Comparison of ENCODE assay signal across 8 cellular contexts in the genomic region with DNA sequence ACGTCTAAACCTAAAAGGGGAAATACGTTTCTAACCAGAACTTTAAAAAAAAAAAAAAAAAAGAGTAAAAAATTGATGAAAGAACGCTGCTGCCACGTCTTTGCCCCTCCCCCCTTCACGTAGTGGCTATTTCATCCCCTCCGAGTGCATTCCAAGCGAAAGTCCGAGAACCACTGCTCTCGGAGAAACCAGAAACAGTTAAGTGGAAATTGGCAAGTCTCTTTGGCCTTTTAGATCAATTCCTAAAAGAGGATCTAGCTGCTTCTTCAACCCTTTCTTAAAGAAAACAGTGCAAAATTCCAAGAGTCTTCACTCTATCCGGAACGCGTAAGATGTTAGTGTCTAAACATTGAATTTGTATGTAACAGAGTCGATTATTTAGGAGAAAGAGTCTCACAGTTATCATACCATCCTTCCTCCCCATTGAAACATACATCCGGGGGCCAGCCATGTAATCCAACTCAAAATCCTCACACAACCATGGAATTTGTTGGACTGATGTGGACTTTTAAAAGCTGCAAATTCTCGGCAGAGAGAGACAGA. TPM values are rescaled to one million over a fixed set of nuclear protein-coding genes. Genes with fewer than 3 reads are reported as not detected.
DNase-seq lines count a peak whose midpoint lies in the region; ATAC-seq and TF ChIP-seq lines count a peak whose summit lies in the region.

No MANE protein-coding gene starts in this region.

- peak in 1 of 2 donors; percentile 10 for ATAC-seq in right cardiac atrium
- no peak for ATAC-seq in HG02970 (IDR thresholded peaks at IDR 0.05; ENCODE audit: low FRiP score, unreplicated experiment)

- peaks cover 21% of the 10 kb centered on the region for H3K36me3 ChIP-seq in BLaER1
- no peaks in the 10 kb centered on the region for H3K36me3 ChIP-seq in rectal smooth muscle tissue (ENCODE audit: control insufficient read depth, insufficient read depth, low read length)

- H3K4me1 ChIP-seq in BLaER1 (peaks cover 48% of the 10 kb centered on the region), right cardiac atrium (ENCODE audit: control insufficient read depth, insufficient read depth, low read length) (no peaks in the 10 kb centered on the region), rectal smooth muscle tissue (ENCODE audit: control insufficient read depth, insufficient read depth, low read length) (peaks cover 13% of the 10 kb centered on the region)

- DNase-seq in HFF-Myc (ENCODE audit: extremely low read depth, low read depth), result no peak
- peak; percentile 70 for DNase-seq in SK-MEL-5 (ENCODE audit: low read depth, low spot score)
- peak; percentile 64 to 82 (median 71) for DNase-seq in right cardiac atrium
- no peak for DNase-seq in GM13976 (ENCODE audit: low spot score)

- H3K4me3 ChIP-seq in BLaER1, result peak overlapping the region; percentile 88
- H3K4me3 ChIP-seq in HFF-Myc (replicated peaks; ENCODE audit: low read depth, low read length), result peak overlapping the region; percentile 99
- peak overlapping the region; percentile 68 for H3K4me3 ChIP-seq in right cardiac atrium (ENCODE audit: low read length)
- H3K4me3 ChIP-seq in rectal smooth muscle tissue (ENCODE audit: low read length), result peak overlapping the region; percentile 97

- H4K20me1 ChIP-seq in BLaER1, result peaks cover 42% of the 10 kb centered on the region

- no peaks in the 10 kb centered on the region for H3K27me3 ChIP-seq in BLaER1
- H3K27me3 ChIP-seq in right cardiac atrium (ENCODE audit: control insufficient read depth, insufficient read depth), result no peaks in the 10 kb centered on the region
- H3K27me3 ChIP-seq in rectal smooth muscle tissue (ENCODE audit: control insufficient read depth, insufficient read depth, low read length), result no peaks in the 10 kb centered on the region

- intact Hi-C loops in right cardiac atrium (cut with DNase I), result loop anchor here in 2 of 4 donors (5.0 to 10.0 kb wide), 2 partner anchors 67 to 69 kb away; a partner anchor contains a TSS

- H3K9ac ChIP-seq in BLaER1 (peak overlapping the region; percentile 88), rectal smooth muscle tissue (ENCODE audit: low read length) (peak overlapping the region; percentile 94)

- TF ChIP-seq CTCF in HFF-Myc (IDR thresholded peaks at IDR 0.05; ENCODE audit: low read depth, low read length, missing control alignments) (no peak), GM13976 (IDR thresholded peaks at IDR 0.05; ENCODE audit: borderline replicate concordance, control extremely low read depth, extremely low read depth, insufficient read depth, missing control alignments) (no peak)

- H3K27ac ChIP-seq in BLaER1, result peak overlapping the region; percentile 86
- H3K27ac ChIP-seq in angular gyrus (ENCODE audit: low read depth, low read length), result peak overlapping the region; percentile 98
- peak overlapping the region; percentile 93 for H3K27ac ChIP-seq in right cardiac atrium (ENCODE audit: low read length)
- H3K27ac ChIP-seq in rectal smooth muscle tissue (ENCODE audit: low read depth, low read length), result peak overlapping the region; percentile 93

- H3K4me2 ChIP-seq in BLaER1, result peak overlapping the region; percentile 84

- 0% methylated on average over 15 of the region's 15 CpGs for WGBS in right cardiac atrium

- in situ Hi-C loops in SK-MEL-5 (cut with HindIII; ENCODE audit: low pct_unique_long_range_greater_than_20kb, low sequenced_read_pairs), result no loop called here
- in situ Hi-C loops in GM13976 (cut with MboI; ENCODE audit: low sequenced_read_pairs, unreplicated experiment), result no loop called here

- H3K9me3 ChIP-seq in BLaER1 (no peaks in the 10 kb centered on the region), right cardiac atrium (ENCODE audit: control insufficient read depth, low read length) (no peaks in the 10 kb centered on the region)

RNA-seq across cellular contexts. Expression of a gene that starts 1.1 kb away (rescaled TPM):
- 148 and 157 TPM in 2 replicates for total RNA-seq in SK-MEL-5 (2014; rRNA removed; shearing (Covaris generic))
- 54.4 and 68.1 TPM in 2 replicates for polyA plus RNA-seq in SK-MEL-5 (2015; cell fraction: cytosol; rRNA removed)
- polyA plus RNA-seq in SK-MEL-5 (2015; cell fraction: nucleus; rRNA removed), result 22.7 and 26.9 TPM in 2 replicates
- total RNA-seq in right cardiac atrium, result 10 to 100 TPM; 37.4 to 55.8 (median 43.9) TPM
- polyA plus RNA-seq in right cardiac atrium, result 21.8 TPM

RNA-seq across cellular contexts. Expression of a gene that starts 14.7 kb away (rescaled TPM):
- total RNA-seq in SK-MEL-5 (2014; rRNA removed; shearing (Covaris generic)), result 2.3 and 2.4 TPM in 2 replicates
- 2.1 and 2.3 TPM in 2 replicates for polyA plus RNA-seq in SK-MEL-5 (2015; cell fraction: cytosol; rRNA removed)
- 11.7 and 14.2 TPM in 2 replicates for polyA plus RNA-seq in SK-MEL-5 (2015; cell fraction: nucleus; rRNA removed)
- 1 to 10 TPM; 1.9 to 4.1 (median 2.8) TPM for total RNA-seq in right cardiac atrium
- polyA plus RNA-seq in right cardiac atrium, result 2.7 TPM

Comparison
In these comparisons a context has a peak if more than half of its experiments do, and no peak if none do; other contexts are left out.
1. DNase-seq: peak in SK-MEL-5 (single experiment) and right cardiac atrium (3 of 3); none in HFF-Myc (single experiment) and GM13976 (single experiment).
2. Peak in every context shown above with its lines, with median percentiles within 50 percentile points of each other: H3K27ac ChIP-seq and H3K4me3 ChIP-seq.